In the genomic region with DNA sequence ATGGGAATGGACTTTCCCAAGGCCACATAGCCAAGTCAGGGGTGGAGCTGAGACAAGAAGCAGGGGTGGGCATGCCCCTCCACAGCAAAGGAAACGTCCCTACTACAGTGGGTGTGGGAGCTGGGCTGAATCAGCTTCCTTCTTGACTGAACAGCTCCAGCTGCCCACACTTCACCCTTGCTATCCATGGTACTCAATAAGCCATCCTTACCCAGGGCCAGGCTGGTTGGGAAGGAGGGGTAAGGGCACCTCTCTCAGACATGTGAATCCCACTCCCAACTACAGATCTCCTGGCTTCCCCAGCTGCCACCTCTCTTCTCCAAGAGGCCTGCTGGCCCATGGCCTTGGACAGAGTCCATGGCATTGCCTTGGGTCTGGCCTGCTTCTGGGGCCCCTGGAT, we compare ENCODE assay signal across 33 cellular contexts. TPM values are rescaled to one million over a fixed set of nuclear protein-coding genes. Genes with fewer than 3 reads are reported as not detected.
A peak's percentile ranks its signal among the peaks of the same experiment; 100 is the strongest.
DNase-seq lines count a peak whose midpoint lies in the region; ATAC-seq and TF ChIP-seq lines count a peak whose summit lies in the region.
"Had no signal": no experiment of that assay in that cellular context is flagged by ENCODE, and none has a peak within 500 bp of the region (broad histone marks: within the 10 kb centered on the region; RNA-seq: fewer than 3 reads in every experiment).

No MANE protein-coding gene starts in this region.

- POLR2A ChIA-PET in HEK293 (lab: Yijun Ruan, JAX) = interaction anchor here (0.6 to 1.1 kb wide), 2 partner anchors 15 to 21 kb away, joined by 3 to 6 read pairs; a partner anchor contains a TSS
- POLR2A ChIA-PET in activated CD8-positive, alpha-beta T cell treated with anti-CD3 and anti-CD28 coated beads, Interleukin-2, amount 10 ng/mL, durations not matched to agents 7 days and 5 days (lab: Charles Lee) = no interaction called here

- H3K4me1 Mint-ChIP-seq in activated CD8-positive, alpha-beta T cell treated with anti-CD3 and anti-CD28 coated beads, Interleukin-2, amount 10 ng/mL, durations not matched to agents 7 days and 5 days (ENCODE audit: low read depth) = no peaks in the 10 kb centered on the region
- H3K4me1 Mint-ChIP-seq: B cell; CD14-positive monocyte; CD4-positive, alpha-beta memory T cell; CD4-positive, CD25-positive, alpha-beta regulatory T cell; CD8-positive, alpha-beta memory T cell had no signal

- peaks cover 8 to 87% of the 10 kb centered on the region in 2 experiments; a peak in 2 of 3 replicates for H3K36me3 ChIP-seq in HEK293 (ENCODE audit: control insufficient read depth in 2 of 2, insufficient read depth in 1 of 2, low read length in 2 of 2)

- H3K27me3 Mint-ChIP-seq in activated CD8-positive, alpha-beta T cell treated with anti-CD3 and anti-CD28 coated beads, Interleukin-2, amount 10 ng/mL, durations not matched to agents 7 days and 5 days (ENCODE audit: low read depth) = no peaks in the 10 kb centered on the region
- H3K27me3 Mint-ChIP-seq: B cell; CD4-positive, alpha-beta memory T cell; CD4-positive, alpha-beta T cell; CD4-positive, CD25-positive, alpha-beta regulatory T cell; CD8-positive, alpha-beta memory T cell had no signal

- ATAC-seq in activated CD8-positive, alpha-beta T cell treated with anti-CD3 and anti-CD28 coated beads, Interleukin-2, amount 10 ng/mL, durations not matched to agents 7 days and 5 days = no peak
- ATAC-seq in Right ventricle myocardium superior (ENCODE audit: poor library complexity) (no peak), HG03045 (IDR thresholded peaks at IDR 0.05; ENCODE audit: unreplicated experiment) (no peak)
- ATAC-seq: A549; CD8-positive, alpha-beta T cell had no signal

- no peak for TF ChIP-seq CTCF in HEK293 (tag by site-specific recombination; IDR thresholded peaks at IDR 0.05)
- TF ChIP-seq CTCF in coronary artery (IDR thresholded peaks at IDR 0.05) = no peak

- intact Hi-C loops in Right ventricle myocardium superior (cut with DNase I) = no loop called here

- no peak overlapping the region for H3K4me3 ChIP-seq in HEK293 (ENCODE audit: low read depth, low read length)
- no peak overlapping the region for H3K4me3 ChIP-seq in coronary artery
- H3K4me3 ChIP-seq: A549; BLaER1; BLaER1 treated with 17β-estradiol and CSF1 and Interleukin-3, amounts not matched to agents 10 nM and 100 nM had no signal

- no peaks in the 10 kb centered on the region for H3K4me1 ChIP-seq in HEK293 (ENCODE audit: control insufficient read depth, insufficient read depth, low read length)
- H3K4me1 ChIP-seq: A549, BE2C, BLaER1, Caco-2 had no signal

- H3K36me3 Mint-ChIP-seq in activated CD8-positive, alpha-beta T cell treated with anti-CD3 and anti-CD28 coated beads, Interleukin-2, amount 10 ng/mL, durations not matched to agents 7 days and 5 days (ENCODE audit: low read depth) = peaks cover 4% of the 10 kb centered on the region
- H3K36me3 Mint-ChIP-seq: CD4-positive, CD25-positive, alpha-beta regulatory T cell had no signal

- no peaks in the 10 kb centered on the region for H3K9me3 Mint-ChIP-seq in activated CD8-positive, alpha-beta T cell treated with anti-CD3 and anti-CD28 coated beads, Interleukin-2, amount 10 ng/mL, durations not matched to agents 7 days and 5 days (ENCODE audit: insufficient read depth)
- H3K9me3 Mint-ChIP-seq: CD14-positive monocyte; CD4-positive, alpha-beta memory T cell; CD4-positive, alpha-beta T cell; CD4-positive, CD25-positive, alpha-beta regulatory T cell; CD8-positive, alpha-beta memory T cell; CD8-positive, alpha-beta T cell had no signal

- no peaks in the 10 kb centered on the region for H3K9me3 ChIP-seq in HEK293 (ENCODE audit: control insufficient read depth, insufficient read depth, low read depth, low read length)
- H3K9me3 ChIP-seq: A549; BE2C; BLaER1; BLaER1 treated with 17β-estradiol and CSF1 and Interleukin-3, amounts not matched to agents 10 nM and 100 nM; Caco-2 had no signal

- DNase-seq in coronary artery (ENCODE audit: low spot score) (peak; percentile 52), islet precursor cell (peak; percentile 16), Right ventricle myocardium superior (no peak)
- no peak for DNase-seq in activated CD8-positive, alpha-beta T cell treated with anti-CD3 and anti-CD28 coated beads, Interleukin-2, amount 10 ng/mL, durations not matched to agents 7 days and 5 days
- DNase-seq: 8988T; ACHN; AML-193; BE2C; C1 segment of cervical spinal cord; Caco-2; Calu3; CD4-positive, alpha-beta memory T cell; CD4-positive, alpha-beta T cell; CD4-positive, CD25-positive, alpha-beta regulatory T cell; CD8-positive, alpha-beta memory T cell; CD8-positive, alpha-beta T cell; COR-L47; DMS 273 treated with DMSO at 0.1 percent for 48 hours; DMS153; DMS53; DMS79; DMS79 treated with DMSO at 0.1 percent for 48 hours; DND-41; EL had no signal

- CTCF ChIA-PET in HEK293 (lab: Yijun Ruan, JAX) = interaction anchor here (4.5 kb wide), 1 partner anchor 15 kb away, joined by 21 read pairs; no protein-coding TSS in a partner anchor
- CTCF ChIA-PET in activated CD8-positive, alpha-beta T cell treated with anti-CD3 and anti-CD28 coated beads, Interleukin-2, amount 10 ng/mL, durations not matched to agents 7 days and 5 days (lab: Charles Lee) = no interaction called here

- H3K4me3 Mint-ChIP-seq in activated CD8-positive, alpha-beta T cell treated with anti-CD3 and anti-CD28 coated beads, Interleukin-2, amount 10 ng/mL, durations not matched to agents 7 days and 5 days = no peak overlapping the region
- H3K4me3 Mint-ChIP-seq: B cell; CD14-positive monocyte; CD4-positive, alpha-beta memory T cell; CD4-positive, alpha-beta T cell; CD4-positive, CD25-positive, alpha-beta regulatory T cell; CD8-positive, alpha-beta memory T cell; CD8-positive, alpha-beta T cell had no signal

- no peak overlapping the region for H3K27ac Mint-ChIP-seq in activated CD8-positive, alpha-beta T cell treated with anti-CD3 and anti-CD28 coated beads, Interleukin-2, amount 10 ng/mL, durations not matched to agents 7 days and 5 days
- H3K27ac Mint-ChIP-seq: B cell; CD4-positive, alpha-beta memory T cell; CD4-positive, alpha-beta T cell; CD4-positive, CD25-positive, alpha-beta regulatory T cell; CD8-positive, alpha-beta T cell had no signal

- H3K27ac ChIP-seq in HEK293 (ENCODE audit: extremely low read depth, low read depth, low read length) = no peak overlapping the region
- no peak overlapping the region for H3K27ac ChIP-seq in coronary artery
- H3K27ac ChIP-seq: 22Rv1; A549; BLaER1; BLaER1 treated with 17β-estradiol and CSF1 and Interleukin-3, amounts not matched to agents 10 nM and 100 nM; C4-2B had no signal

TF ChIP-seq in HEK293, 187 proteins besides CTCF, POLR2A, EP300 and RAD21 (continues in another document):
- TF ChIP-seq, protein P1, sequence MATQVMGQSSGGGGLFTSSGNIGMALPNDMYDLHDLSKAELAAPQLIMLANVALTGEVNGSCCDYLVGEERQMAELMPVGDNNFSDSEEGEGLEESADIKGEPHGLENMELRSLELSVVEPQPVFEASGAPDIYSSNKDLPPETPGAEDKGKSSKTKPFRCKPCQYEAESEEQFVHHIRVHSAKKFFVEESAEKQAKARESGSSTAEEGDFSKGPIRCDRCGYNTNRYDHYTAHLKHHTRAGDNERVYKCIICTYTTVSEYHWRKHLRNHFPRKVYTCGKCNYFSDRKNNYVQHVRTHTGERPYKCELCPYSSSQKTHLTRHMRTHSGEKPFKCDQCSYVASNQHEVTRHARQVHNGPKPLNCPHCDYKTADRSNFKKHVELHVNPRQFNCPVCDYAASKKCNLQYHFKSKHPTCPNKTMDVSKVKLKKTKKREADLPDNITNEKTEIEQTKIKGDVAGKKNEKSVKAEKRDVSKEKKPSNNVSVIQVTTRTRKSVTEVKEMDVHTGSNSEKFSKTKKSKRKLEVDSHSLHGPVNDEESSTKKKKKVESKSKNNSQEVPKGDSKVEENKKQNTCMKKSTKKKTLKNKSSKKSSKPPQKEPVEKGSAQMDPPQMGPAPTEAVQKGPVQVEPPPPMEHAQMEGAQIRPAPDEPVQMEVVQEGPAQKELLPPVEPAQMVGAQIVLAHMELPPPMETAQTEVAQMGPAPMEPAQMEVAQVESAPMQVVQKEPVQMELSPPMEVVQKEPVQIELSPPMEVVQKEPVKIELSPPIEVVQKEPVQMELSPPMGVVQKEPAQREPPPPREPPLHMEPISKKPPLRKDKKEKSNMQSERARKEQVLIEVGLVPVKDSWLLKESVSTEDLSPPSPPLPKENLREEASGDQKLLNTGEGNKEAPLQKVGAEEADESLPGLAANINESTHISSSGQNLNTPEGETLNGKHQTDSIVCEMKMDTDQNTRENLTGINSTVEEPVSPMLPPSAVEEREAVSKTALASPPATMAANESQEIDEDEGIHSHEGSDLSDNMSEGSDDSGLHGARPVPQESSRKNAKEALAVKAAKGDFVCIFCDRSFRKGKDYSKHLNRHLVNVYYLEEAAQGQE (tag by site-specific recombination; IDR thresholded peaks at IDR 0.05) = peak; percentile 59; the same call in 1 of the 2 replicates
- TF ChIP-seq, protein P2, sequence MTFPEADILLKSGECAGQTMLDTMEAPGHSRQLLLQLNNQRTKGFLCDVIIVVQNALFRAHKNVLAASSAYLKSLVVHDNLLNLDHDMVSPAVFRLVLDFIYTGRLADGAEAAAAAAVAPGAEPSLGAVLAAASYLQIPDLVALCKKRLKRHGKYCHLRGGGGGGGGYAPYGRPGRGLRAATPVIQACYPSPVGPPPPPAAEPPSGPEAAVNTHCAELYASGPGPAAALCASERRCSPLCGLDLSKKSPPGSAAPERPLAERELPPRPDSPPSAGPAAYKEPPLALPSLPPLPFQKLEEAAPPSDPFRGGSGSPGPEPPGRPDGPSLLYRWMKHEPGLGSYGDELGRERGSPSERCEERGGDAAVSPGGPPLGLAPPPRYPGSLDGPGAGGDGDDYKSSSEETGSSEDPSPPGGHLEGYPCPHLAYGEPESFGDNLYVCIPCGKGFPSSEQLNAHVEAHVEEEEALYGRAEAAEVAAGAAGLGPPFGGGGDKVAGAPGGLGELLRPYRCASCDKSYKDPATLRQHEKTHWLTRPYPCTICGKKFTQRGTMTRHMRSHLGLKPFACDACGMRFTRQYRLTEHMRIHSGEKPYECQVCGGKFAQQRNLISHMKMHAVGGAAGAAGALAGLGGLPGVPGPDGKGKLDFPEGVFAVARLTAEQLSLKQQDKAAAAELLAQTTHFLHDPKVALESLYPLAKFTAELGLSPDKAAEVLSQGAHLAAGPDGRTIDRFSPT (tag by site-specific recombination; IDR thresholded peaks at IDR 0.05) = no peak

RNA-seq across cellular contexts. Expression of a gene that starts 21.0 kb away (rescaled TPM):
- 10 to 100 TPM; 50.6 to 51.4 TPM for total RNA-seq in activated CD8-positive, alpha-beta T cell treated with anti-CD3 and anti-CD28 coated beads, Interleukin-2, amount 10 ng/mL, durations not matched to agents 7 days and 5 days
- 10.5 TPM for total RNA-seq in Right ventricle myocardium superior

Comparison
In these comparisons a context has a peak if more than half of its experiments do, and no peak if none do; other contexts are left out.
1. DNase-seq: peak in coronary artery (single experiment) and islet precursor cell (single experiment); none in activated CD8-positive, alpha-beta T cell treated with anti-CD3 and anti-CD28 coated beads, Interleukin-2, amount 10 ng/mL, durations not matched to agents 7 days and 5 days (single experiment) and Right ventricle myocardium superior (single experiment).